Comparison of ENCODE assay signal across 9 cellular contexts in the genomic region with DNA sequence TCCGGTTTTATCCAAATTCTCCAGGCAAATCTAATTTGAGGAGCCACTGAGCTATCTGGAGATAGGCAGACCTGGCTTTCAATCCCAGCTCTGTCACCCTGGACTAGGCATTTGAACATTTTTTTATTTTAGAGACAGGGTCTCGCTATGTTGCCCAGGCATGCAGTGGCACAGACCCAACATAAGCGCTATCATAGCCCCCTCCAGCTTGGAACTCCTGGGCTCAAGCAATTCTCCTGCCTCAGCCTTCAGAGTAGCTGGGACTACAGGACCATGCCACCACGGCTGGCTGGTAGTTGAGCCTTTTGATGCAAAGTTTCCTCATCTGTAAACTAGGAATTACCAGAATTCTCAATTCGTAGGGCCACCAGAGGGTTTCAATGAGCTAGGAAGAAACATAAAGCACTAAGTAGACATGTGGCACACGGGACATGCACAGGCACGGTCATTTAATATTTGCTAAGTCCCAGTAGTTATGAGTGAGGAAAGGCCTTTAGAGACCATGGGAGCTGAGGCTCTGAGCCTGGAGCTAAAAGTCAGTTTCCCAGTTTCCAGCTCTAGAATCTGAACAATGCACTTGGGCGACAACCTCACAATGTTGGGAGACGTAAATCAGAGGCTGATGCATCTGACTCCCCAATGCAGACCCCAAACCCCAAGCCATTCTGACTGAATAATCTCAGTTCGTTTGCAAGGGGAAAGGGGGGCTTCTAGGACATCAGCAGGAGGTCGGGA. TPM values are rescaled to one million over a fixed set of nuclear protein-coding genes. Genes with fewer than 3 reads are reported as not detected.
A peak's percentile ranks its signal among the peaks of the same experiment; 100 is the strongest.
DNase-seq lines count a peak whose midpoint lies in the region; ATAC-seq and TF ChIP-seq lines count a peak whose summit lies in the region.
"Had no signal": no experiment of that assay in that cellular context is flagged by ENCODE, and none has a peak within 500 bp of the region (broad histone marks: within the 10 kb centered on the region; RNA-seq: fewer than 3 reads in every experiment).

No MANE protein-coding gene starts in this region.

- no peak for DNase-seq in GM06990 (ENCODE audit: extremely low read depth, insufficient read length)
- DNase-seq in fibroblast of villous mesenchyme (ENCODE audit: low read depth): no peak
- DNase-seq in progenitor cell of endocrine pancreas (ENCODE audit: low spot score, unreplicated experiment): no peak
- DNase-seq in DMS79 (lab: John Stamatoyannopoulos, UW): no peak
- DNase-seq in NCI-H345 treated with DMSO at 0.1 percent for 48 hours (lab: John Stamatoyannopoulos, UW; ENCODE audit: unreplicated experiment): no peak
- DNase-seq in iPS-NIHi7 (ENCODE audit: extremely low spot score): no peak

- H3K36me3 Mint-ChIP-seq in progenitor cell of endocrine pancreas (ENCODE audit: insufficient read depth): peaks cover 5% of the 10 kb centered on the region

- peak overlapping the region; percentile 96 for H3K27ac Mint-ChIP-seq in progenitor cell of endocrine pancreas

- peak overlapping the region; percentile 91 for H3K4me3 Mint-ChIP-seq in progenitor cell of endocrine pancreas (ENCODE audit: low read depth)

- peaks cover 16% of the 10 kb centered on the region for H3K79me2 ChIP-seq in SU-DHL-6 (ENCODE audit: insufficient read depth, low read length)

- H3K27ac ChIP-seq in SU-DHL-6 (ENCODE audit: low read depth, low read length): no peak overlapping the region

- peak overlapping the region; percentile 93 for H3K9ac ChIP-seq in SU-DHL-6 (ENCODE audit: low read length)

- H3K9me3 ChIP-seq in SU-DHL-6 (ENCODE audit: insufficient read depth, low read length): no peaks in the 10 kb centered on the region

- peaks cover 30% of the 10 kb centered on the region for H3F3A ChIP-seq in SU-DHL-6 (ENCODE audit: insufficient read depth)

- H3K9me3 Mint-ChIP-seq in progenitor cell of endocrine pancreas (ENCODE audit: low read depth): no peaks in the 10 kb centered on the region

- H2AFZ ChIP-seq in SU-DHL-6 (ENCODE audit: low read depth, low read length, severe bottlenecking): no peak overlapping the region

- H3K4me1 Mint-ChIP-seq in progenitor cell of endocrine pancreas (ENCODE audit: low read depth): peaks cover 17% of the 10 kb centered on the region

- ATAC-seq in GM19023 (IDR thresholded peaks at IDR 0.05; ENCODE audit: unreplicated experiment): no peak
- ATAC-seq: sciatic nerve had no signal

- H3K9me2 ChIP-seq in SU-DHL-6 (replicated peaks; ENCODE audit: insufficient read depth, low read length): no peaks in the 10 kb centered on the region

- peaks cover 24% of the 10 kb centered on the region for H3K36me3 ChIP-seq in GM06990 (ENCODE audit: control insufficient read depth, insufficient read depth, low read length)
- H3K36me3 ChIP-seq in SU-DHL-6 (ENCODE audit: low read length): no peaks in the 10 kb centered on the region

- no peak for TF ChIP-seq CTCF in GM06990 (IDR thresholded peaks at IDR 0.05; ENCODE audit: insufficient read depth, low read length, poor library complexity, severe bottlenecking)
- no peak for TF ChIP-seq CTCF in SU-DHL-6 (IDR thresholded peaks at IDR 0.05; ENCODE audit: insufficient read depth, low read length, poor library complexity, severe bottlenecking)
- no peak for TF ChIP-seq CTCF in fibroblast of villous mesenchyme (IDR thresholded peaks at IDR 0.05; ENCODE audit: insufficient read depth, low read depth, low read length)
- TF ChIP-seq CTCF in progenitor cell of endocrine pancreas (IDR thresholded peaks at IDR 0.05; ENCODE audit: unreplicated experiment): no peak

- H3K27me3 Mint-ChIP-seq in progenitor cell of endocrine pancreas: no peaks in the 10 kb centered on the region

- no peaks in the 10 kb centered on the region for H4K20me1 ChIP-seq in SU-DHL-6 (ENCODE audit: low read depth, low read length)

- H3K4me3 ChIP-seq in GM06990 (replicated peaks; ENCODE audit: low read depth, low read length) (peak overlapping the region; percentile 77), SU-DHL-6 (ENCODE audit: insufficient read depth, low read length, poor library complexity, severe bottlenecking) (peak overlapping the region; percentile 90), fibroblast of villous mesenchyme (ENCODE audit: low read depth, low read length) (peak overlapping the region; percentile 88)

- H3K4me2 ChIP-seq in SU-DHL-6 (ENCODE audit: low read depth, low read length, poor library complexity, severe bottlenecking): peak overlapping the region; percentile 70

- H3K27me3 ChIP-seq in GM06990 (replicated peaks; ENCODE audit: control insufficient read depth, insufficient read depth, low read length): no peaks in the 10 kb centered on the region
- no peaks in the 10 kb centered on the region for H3K27me3 ChIP-seq in SU-DHL-6 (ENCODE audit: low read length)

RNA-seq across cellular contexts. Expression of a gene that starts 1.1 kb away (rescaled TPM):
- total RNA-seq in fibroblast of villous mesenchyme (203 and 227 TPM in 2 replicates), progenitor cell of endocrine pancreas (201 and 207 TPM in 2 replicates)

RNA-seq across cellular contexts. Expression of a gene that starts 11.4 kb away (rescaled TPM):
- not detected in 2 replicates for total RNA-seq in fibroblast of villous mesenchyme
- 0.27 and 0.31 TPM in 2 replicates for total RNA-seq in progenitor cell of endocrine pancreas
- total RNA-seq: sciatic nerve had no signal

RNA-seq across cellular contexts. Expression of a gene that starts 22.3 kb away (rescaled TPM):
- not detected in 2 replicates for total RNA-seq in fibroblast of villous mesenchyme
- not detected in 2 replicates for total RNA-seq in progenitor cell of endocrine pancreas
- total RNA-seq: sciatic nerve had no signal

RNA-seq across cellular contexts. Expression of a gene that starts 23.5 kb away (rescaled TPM):
- total RNA-seq in fibroblast of villous mesenchyme (51.9 and 62.2 TPM in 2 replicates), progenitor cell of endocrine pancreas (817 and 838 TPM in 2 replicates)

RNA-seq across cellular contexts. Expression of a gene that starts 41.1 kb away (rescaled TPM):
- total RNA-seq in fibroblast of villous mesenchyme (0.32 and 0.43 TPM in 2 replicates), progenitor cell of endocrine pancreas (not detected in 2 replicates)
